Comparison of ENCODE assay signal across 19 cellular contexts in the genomic region with DNA sequence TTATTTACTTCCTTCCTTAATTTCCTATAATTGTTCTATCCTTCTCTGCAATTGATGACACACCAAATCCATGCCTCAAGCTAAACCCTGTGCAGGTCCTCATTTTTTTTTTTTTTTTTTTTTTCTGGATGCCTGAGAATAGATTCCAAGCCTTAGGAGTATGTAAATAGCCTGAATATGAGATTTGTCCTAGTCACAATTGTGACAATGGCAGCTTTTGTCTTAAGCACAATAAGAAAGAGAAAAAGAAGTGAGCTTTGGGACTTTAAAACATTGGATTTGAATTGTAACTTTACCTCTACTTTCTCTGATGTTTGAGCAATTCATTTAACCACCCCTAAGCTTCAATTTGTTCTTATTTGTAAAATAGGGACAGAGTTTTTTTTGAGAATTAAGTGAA.
DNase-seq lines count a peak whose midpoint lies in the region; ATAC-seq, FAIRE-seq and TF ChIP-seq lines count a peak whose summit lies in the region.
"Had no signal": no experiment of that assay in that cellular context is flagged by ENCODE, and none has a peak within 500 bp of the region (broad histone marks: within the 10 kb centered on the region; RNA-seq: fewer than 3 reads in every experiment).

No MANE protein-coding gene starts in this region.

- H3K27ac ChIP-seq in HUES48 (ENCODE audit: low read depth, low read length) (peak overlapping the region; percentile 99), H1 (ENCODE audit: low read depth, low read length) (no peak overlapping the region), iPS DF 6.9 (ENCODE audit: low read length) (no peak overlapping the region), upper lobe of right lung (no peak overlapping the region)
- H3K27ac ChIP-seq: BLaER1, HL-60 had no signal

- no peak overlapping the region for H3K14ac ChIP-seq in H1 (ENCODE audit: insufficient read length)

- no peak overlapping the region for H2BK15ac ChIP-seq in H1 (ENCODE audit: low read length)

- H3K79me1 ChIP-seq in H1 (ENCODE audit: low read depth, low read length): no peaks in the 10 kb centered on the region

- CTCF ChIA-PET in H1 (lab: Charles Lee; ENCODE audit: partially characterized antibody): no interaction called here

- H2BK12ac ChIP-seq in H1 (ENCODE audit: low read depth, low read length): no peak overlapping the region

- no peak overlapping the region for H4K91ac ChIP-seq in H1 (replicated peaks; ENCODE audit: insufficient read length, low read length)

- H3K4me2 ChIP-seq in H1 (ENCODE audit: insufficient read depth in 1 of 2, low read depth in 2 of 2, low read length in 2 of 2): peak overlapping the region in 1 of 2 experiments; percentile 53; a peak in 3 of 4 replicates
- H3K4me2 ChIP-seq: BLaER1 had no signal

- H2AFZ ChIP-seq in H1 (ENCODE audit: low read length): no peak overlapping the region

- no peak overlapping the region for H2AK5ac ChIP-seq in H1 (ENCODE audit: low read depth, low read length)

- H3K4me1 ChIP-seq in HUES48 (ENCODE audit: control insufficient read depth, insufficient read depth, low read length): peaks cover 21% of the 10 kb centered on the region
- peaks cover 0 to 9% (median 4%) of the 10 kb centered on the region in 4 experiments; a peak in 4 of 7 replicates for H3K4me1 ChIP-seq in H1 (replicated peaks in 1 of 4; ENCODE audit: control insufficient read depth in 3 of 4, insufficient read depth in 4 of 4, low read length in 3 of 4)
- no peaks in the 10 kb centered on the region; the same call in 1 of the 2 replicates for H3K4me1 ChIP-seq in iPS DF 6.9 (ENCODE audit: control insufficient read depth, insufficient read depth, low read length)
- no peaks in the 10 kb centered on the region for H3K4me1 ChIP-seq in BE2C
- H3K4me1 ChIP-seq in upper lobe of right lung: no peaks in the 10 kb centered on the region
- H3K4me1 ChIP-seq: BLaER1 had no signal

- H3K4me3 ChIP-seq in HUES48 (ENCODE audit: low read depth, low read length) (peak overlapping the region; percentile 43; the same call in 1 of the 2 replicates), H1 (ENCODE audit: extremely low read depth in 1 of 4, insufficient read depth in 2 of 4, low read depth in 3 of 4, low read length in 4 of 4) (peak overlapping the region in 1 of 4 experiments; percentile 10; a peak in 1 of 8 replicates), iPS DF 6.9 (ENCODE audit: low read length) (no peak overlapping the region), BE2C (ENCODE audit: low read depth, low read length) (no peak overlapping the region), upper lobe of right lung (no peak overlapping the region)
- H3K4me3 ChIP-seq: BLaER1 had no signal

- H2BK20ac ChIP-seq in H1 (ENCODE audit: low read length): no peak overlapping the region

- intact Hi-C loops in upper lobe of right lung (cut with DNase I): no loop called here

- no peak overlapping the region for H2BK5ac ChIP-seq in H1 (ENCODE audit: low read depth, low read length)

- no peak overlapping the region for H2BK120ac ChIP-seq in H1 (replicated peaks; ENCODE audit: low read depth, low read length)

- POLR2A ChIA-PET in H1 (lab: Charles Lee; ENCODE audit: partially characterized antibody): interaction anchor here (1.7 kb wide), 1 partner anchor 16 kb away, joined by 8 read pairs; no protein-coding TSS in a partner anchor

- no peak overlapping the region for H3K56ac ChIP-seq in H1 (replicated peaks; ENCODE audit: insufficient read length, low read depth, low read length)

- no peak for FAIRE-seq in H1 (lab: Jason Lieb, UNC)

- ATAC-seq in upper lobe of right lung (no peak), HG03342 (IDR thresholded peaks at IDR 0.05; ENCODE audit: unreplicated experiment) (no peak)

- TF ChIP-seq EP300 in H1 (IDR thresholded peaks at IDR 0.05; ENCODE audit: borderline replicate concordance in 1 of 2, low read depth in 2 of 2, low read length in 2 of 2): no peak

- no peak overlapping the region; the same call in 1 of the 2 replicates for H3K18ac ChIP-seq in H1 (ENCODE audit: extremely low read depth, low read length)

- TF ChIP-seq POLR2A in H1 (IDR thresholded peaks at IDR 0.05; ENCODE audit: control extremely low read depth in 1 of 2, low read depth in 2 of 2, low read length in 2 of 2): no peak

- no peak for TF ChIP-seq CTCF in H1 (IDR thresholded peaks at IDR 0.05; ENCODE audit: control extremely low read depth in 1 of 3, insufficient read depth in 1 of 3, low read depth in 1 of 3, low read length in 3 of 3)
- no peak for TF ChIP-seq CTCF in BE2C (IDR thresholded peaks at IDR 0.05; ENCODE audit: low read depth, low read length)
- TF ChIP-seq CTCF in upper lobe of right lung (IDR thresholded peaks at IDR 0.05): no peak

- DNase-seq in H1 (ENCODE audit: low read depth in 1 of 2, low spot score in 2 of 2): no peak
- DNase-seq in iPS DF 6.9 (ENCODE audit: low read depth, low spot score): peak; percentile 11
- DNase-seq in pons (ENCODE audit: low spot score): peak; percentile 64
- DNase-seq in BE2C: no peak
- DNase-seq in upper lobe of right lung: no peak
- DNase-seq in activated T-cell treated with anti-CD3 and anti-CD28 coated beads, Interleukin-2, amount 50 U/mL, for 1 hour: no peak
- DNase-seq: AML-193; Calu3; CD4-positive, alpha-beta memory T cell; DMS79 treated with DMSO at 0.1 percent for 48 hours; GF-D8; GOT3; HCEC 1CT; Kasumi-1; KG1 had no signal

- no peak overlapping the region for H3K4ac ChIP-seq in H1 (replicated peaks; ENCODE audit: insufficient read length, low read depth, low read length)

- no peaks in the 10 kb centered on the region for H4K20me1 ChIP-seq in H1 (replicated peaks in 1 of 2; ENCODE audit: control insufficient read depth in 1 of 2, insufficient read depth in 2 of 2, low read length in 2 of 2)
- H4K20me1 ChIP-seq: BLaER1 had no signal

- peak overlapping the region; percentile 100 for H4K5ac ChIP-seq in H1 (ENCODE audit: insufficient read length, low read depth, low read length)

- TF ChIP-seq RAD21 in H1 (IDR thresholded peaks at IDR 0.05 in 1 of 2, conservative IDR thresholded peaks at IDR 0.05 in 1 of 2; ENCODE audit: low read depth in 2 of 2, low read length in 2 of 2): no peak

- H3K9ac ChIP-seq in HUES48 (ENCODE audit: low read depth, low read length) (no peak overlapping the region), H1 (replicated peaks in 1 of 4; ENCODE audit: extremely low read depth in 1 of 4, low read depth in 3 of 4, low read length in 3 of 4) (no peak overlapping the region)
- H3K9ac ChIP-seq: BLaER1 had no signal

- H3K23me2 ChIP-seq in H1 (ENCODE audit: low read depth, low read length): no peaks in the 10 kb centered on the region

- no peaks in the 10 kb centered on the region for H3K79me2 ChIP-seq in H1 (ENCODE audit: control insufficient read depth in 1 of 2, insufficient read depth in 2 of 2, low read length in 2 of 2)

- no peak overlapping the region for H3K23ac ChIP-seq in H1 (ENCODE audit: insufficient read length)

- H3K9me3 ChIP-seq in HUES48 (ENCODE audit: control insufficient read depth, insufficient read depth, low read length): peaks cover 53% of the 10 kb centered on the region
- H3K9me3 ChIP-seq in H1 (ENCODE audit: insufficient read depth in 2 of 2, low read depth in 1 of 2, low read length in 1 of 2): peaks cover 7 to 16% of the 10 kb centered on the region in 2 experiments
- no peaks in the 10 kb centered on the region; the same call in 1 of the 2 replicates for H3K9me3 ChIP-seq in iPS DF 6.9 (ENCODE audit: control insufficient read depth, insufficient read depth, low read length)
- no peaks in the 10 kb centered on the region for H3K9me3 ChIP-seq in BE2C
- no peaks in the 10 kb centered on the region for H3K9me3 ChIP-seq in upper lobe of right lung
- H3K9me3 ChIP-seq: BLaER1 had no signal

- H3K36me3 ChIP-seq in HUES48 (ENCODE audit: control insufficient read depth, insufficient read depth, low read length) (peaks cover 2% of the 10 kb centered on the region; the same call in 1 of the 2 replicates), H1 (ENCODE audit: control insufficient read depth in 2 of 4, insufficient read depth in 4 of 4, low read length in 3 of 4) (peaks cover 0 to 17% (median 7%) of the 10 kb centered on the region in 4 experiments; a peak in 2 of 8 replicates), iPS DF 6.9 (ENCODE audit: control insufficient read depth, insufficient read depth, low read length) (no peaks in the 10 kb centered on the region), BE2C (no peaks in the 10 kb centered on the region), upper lobe of right lung (no peaks in the 10 kb centered on the region)
- H3K36me3 ChIP-seq: BLaER1 had no signal

- H4K8ac ChIP-seq in H1 (ENCODE audit: extremely low read depth, insufficient read depth, low read length): no peak overlapping the region

- H3K27me3 ChIP-seq in HUES48 (ENCODE audit: control insufficient read depth, insufficient read depth, low read length) (no peaks in the 10 kb centered on the region), H1 (replicated peaks in 1 of 4; ENCODE audit: control insufficient read depth in 3 of 4, extremely low read depth in 1 of 4, insufficient read depth in 3 of 4, low read length in 3 of 4) (no peaks in the 10 kb centered on the region), iPS DF 6.9 (ENCODE audit: control insufficient read depth, insufficient read depth, low read length) (no peaks in the 10 kb centered on the region), BE2C (no peaks in the 10 kb centered on the region), upper lobe of right lung (no peaks in the 10 kb centered on the region)
- H3K27me3 ChIP-seq: BLaER1 had no signal

TF ChIP-seq in H1, 55 proteins besides CTCF, POLR2A, EP300 and RAD21:
- no peak for TF ChIP-seq BRCA1 (IDR thresholded peaks at IDR 0.05; ENCODE audit: low read depth, low read length)
- no peak for TF ChIP-seq SP2 (IDR thresholded peaks at IDR 0.05; ENCODE audit: low read length)
- TF ChIP-seq, protein P1, sequence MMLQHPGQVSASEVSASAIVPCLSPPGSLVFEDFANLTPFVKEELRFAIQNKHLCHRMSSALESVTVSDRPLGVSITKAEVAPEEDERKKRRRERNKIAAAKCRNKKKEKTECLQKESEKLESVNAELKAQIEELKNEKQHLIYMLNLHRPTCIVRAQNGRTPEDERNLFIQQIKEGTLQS (IDR thresholded peaks at IDR 0.05; ENCODE audit: insufficient read depth, low read depth, low read length): no peak

Comparison
In these comparisons a context has a peak if more than half of its experiments do, and no peak if none do; other contexts are left out.
1. DNase-seq: peak in iPS DF 6.9 (single experiment) and pons (single experiment); none in H1 (0 of 2), BE2C (single experiment), upper lobe of right lung (single experiment) and activated T-cell treated with anti-CD3 and anti-CD28 coated beads, Interleukin-2, amount 50 U/mL, for 1 hour (single experiment).